Comparison of ENCODE assay signal across 2 cellular contexts in the genomic region with DNA sequence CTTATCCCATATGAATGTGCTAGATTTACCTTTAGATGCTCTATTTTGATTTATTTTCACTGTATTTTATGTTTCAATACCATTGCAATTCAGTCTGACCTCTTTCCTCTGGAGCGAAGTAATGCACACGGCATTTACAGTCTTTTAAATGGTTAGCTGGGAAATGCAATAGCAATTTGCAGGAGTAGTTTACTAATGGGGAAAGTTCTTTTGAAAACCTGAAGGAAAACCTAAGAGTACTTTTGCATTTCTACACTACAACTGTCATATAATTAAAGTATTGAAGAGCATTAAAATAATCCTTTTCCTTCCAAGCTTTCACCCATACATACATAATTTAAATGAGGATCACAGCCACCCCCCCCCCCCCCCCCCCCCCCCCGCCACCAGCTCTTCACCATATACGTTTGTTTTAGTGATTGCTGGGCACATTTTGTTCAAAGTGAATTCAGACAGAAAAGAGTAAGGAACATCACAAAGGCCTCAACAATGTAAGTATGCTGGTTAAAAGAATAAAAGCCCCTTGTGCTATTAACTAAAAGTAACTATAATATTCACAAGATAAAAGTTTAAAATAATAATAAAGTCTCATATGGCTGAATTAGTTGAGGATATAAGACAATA.
TF ChIP-seq lines count a peak whose summit lies in the region.

No MANE protein-coding gene starts in this region.

TF ChIP-seq in HepG2, 621 proteins besides CTCF, POLR2A, EP300 and RAD21:
- TF ChIP-seq HNRNPK (IDR thresholded peaks at IDR 0.05; ENCODE audit: low read depth, low read length, poor library complexity, severe bottlenecking) (peak; percentile 88), ZBTB21 (CRISPR knock-in tag; IDR thresholded peaks at IDR 0.05) (no peak), KLF12 (CRISPR knock-in tag; IDR thresholded peaks at IDR 0.05; ENCODE audit: borderline replicate concordance) (no peak), ZNF713 (CRISPR knock-in tag; IDR thresholded peaks at IDR 0.05) (no peak), ZNF543 (CRISPR knock-in tag; IDR thresholded peaks at IDR 0.05) (no peak), ZNF138 (CRISPR knock-in tag; IDR thresholded peaks at IDR 0.05; ENCODE audit: low read depth) (no peak)
- TF ChIP-seq, protein P1, sequence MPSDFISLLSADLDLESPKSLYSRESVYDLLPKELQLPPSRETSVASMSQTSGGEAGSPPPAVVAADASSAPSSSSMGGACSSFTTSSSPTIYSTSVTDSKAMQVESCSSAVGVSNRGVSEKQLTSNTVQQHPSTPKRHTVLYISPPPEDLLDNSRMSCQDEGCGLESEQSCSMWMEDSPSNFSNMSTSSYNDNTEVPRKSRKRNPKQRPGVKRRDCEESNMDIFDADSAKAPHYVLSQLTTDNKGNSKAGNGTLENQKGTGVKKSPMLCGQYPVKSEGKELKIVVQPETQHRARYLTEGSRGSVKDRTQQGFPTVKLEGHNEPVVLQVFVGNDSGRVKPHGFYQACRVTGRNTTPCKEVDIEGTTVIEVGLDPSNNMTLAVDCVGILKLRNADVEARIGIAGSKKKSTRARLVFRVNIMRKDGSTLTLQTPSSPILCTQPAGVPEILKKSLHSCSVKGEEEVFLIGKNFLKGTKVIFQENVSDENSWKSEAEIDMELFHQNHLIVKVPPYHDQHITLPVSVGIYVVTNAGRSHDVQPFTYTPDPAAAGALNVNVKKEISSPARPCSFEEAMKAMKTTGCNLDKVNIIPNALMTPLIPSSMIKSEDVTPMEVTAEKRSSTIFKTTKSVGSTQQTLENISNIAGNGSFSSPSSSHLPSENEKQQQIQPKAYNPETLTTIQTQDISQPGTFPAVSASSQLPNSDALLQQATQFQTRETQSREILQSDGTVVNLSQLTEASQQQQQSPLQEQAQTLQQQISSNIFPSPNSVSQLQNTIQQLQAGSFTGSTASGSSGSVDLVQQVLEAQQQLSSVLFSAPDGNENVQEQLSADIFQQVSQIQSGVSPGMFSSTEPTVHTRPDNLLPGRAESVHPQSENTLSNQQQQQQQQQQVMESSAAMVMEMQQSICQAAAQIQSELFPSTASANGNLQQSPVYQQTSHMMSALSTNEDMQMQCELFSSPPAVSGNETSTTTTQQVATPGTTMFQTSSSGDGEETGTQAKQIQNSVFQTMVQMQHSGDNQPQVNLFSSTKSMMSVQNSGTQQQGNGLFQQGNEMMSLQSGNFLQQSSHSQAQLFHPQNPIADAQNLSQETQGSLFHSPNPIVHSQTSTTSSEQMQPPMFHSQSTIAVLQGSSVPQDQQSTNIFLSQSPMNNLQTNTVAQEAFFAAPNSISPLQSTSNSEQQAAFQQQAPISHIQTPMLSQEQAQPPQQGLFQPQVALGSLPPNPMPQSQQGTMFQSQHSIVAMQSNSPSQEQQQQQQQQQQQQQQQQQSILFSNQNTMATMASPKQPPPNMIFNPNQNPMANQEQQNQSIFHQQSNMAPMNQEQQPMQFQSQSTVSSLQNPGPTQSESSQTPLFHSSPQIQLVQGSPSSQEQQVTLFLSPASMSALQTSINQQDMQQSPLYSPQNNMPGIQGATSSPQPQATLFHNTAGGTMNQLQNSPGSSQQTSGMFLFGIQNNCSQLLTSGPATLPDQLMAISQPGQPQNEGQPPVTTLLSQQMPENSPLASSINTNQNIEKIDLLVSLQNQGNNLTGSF (CRISPR knock-in tag; IDR thresholded peaks at IDR 0.05) = no peak
TF ChIP-seq in HepG2: peak in this region for 1.

TF ChIP-seq in neural cell, 6 proteins besides CTCF, POLR2A, EP300 and RAD21:
- TF ChIP-seq MXI1 (conservative IDR thresholded peaks at IDR 0.05; ENCODE audit: poor library complexity, severe bottlenecking) (no peak), POLR2AphosphoS5 (IDR thresholded peaks at IDR 0.05) (peak; percentile 25), SMC3 (conservative IDR thresholded peaks at IDR 0.05; ENCODE audit: poor library complexity) (no peak)
- TF ChIP-seq, protein P2, sequence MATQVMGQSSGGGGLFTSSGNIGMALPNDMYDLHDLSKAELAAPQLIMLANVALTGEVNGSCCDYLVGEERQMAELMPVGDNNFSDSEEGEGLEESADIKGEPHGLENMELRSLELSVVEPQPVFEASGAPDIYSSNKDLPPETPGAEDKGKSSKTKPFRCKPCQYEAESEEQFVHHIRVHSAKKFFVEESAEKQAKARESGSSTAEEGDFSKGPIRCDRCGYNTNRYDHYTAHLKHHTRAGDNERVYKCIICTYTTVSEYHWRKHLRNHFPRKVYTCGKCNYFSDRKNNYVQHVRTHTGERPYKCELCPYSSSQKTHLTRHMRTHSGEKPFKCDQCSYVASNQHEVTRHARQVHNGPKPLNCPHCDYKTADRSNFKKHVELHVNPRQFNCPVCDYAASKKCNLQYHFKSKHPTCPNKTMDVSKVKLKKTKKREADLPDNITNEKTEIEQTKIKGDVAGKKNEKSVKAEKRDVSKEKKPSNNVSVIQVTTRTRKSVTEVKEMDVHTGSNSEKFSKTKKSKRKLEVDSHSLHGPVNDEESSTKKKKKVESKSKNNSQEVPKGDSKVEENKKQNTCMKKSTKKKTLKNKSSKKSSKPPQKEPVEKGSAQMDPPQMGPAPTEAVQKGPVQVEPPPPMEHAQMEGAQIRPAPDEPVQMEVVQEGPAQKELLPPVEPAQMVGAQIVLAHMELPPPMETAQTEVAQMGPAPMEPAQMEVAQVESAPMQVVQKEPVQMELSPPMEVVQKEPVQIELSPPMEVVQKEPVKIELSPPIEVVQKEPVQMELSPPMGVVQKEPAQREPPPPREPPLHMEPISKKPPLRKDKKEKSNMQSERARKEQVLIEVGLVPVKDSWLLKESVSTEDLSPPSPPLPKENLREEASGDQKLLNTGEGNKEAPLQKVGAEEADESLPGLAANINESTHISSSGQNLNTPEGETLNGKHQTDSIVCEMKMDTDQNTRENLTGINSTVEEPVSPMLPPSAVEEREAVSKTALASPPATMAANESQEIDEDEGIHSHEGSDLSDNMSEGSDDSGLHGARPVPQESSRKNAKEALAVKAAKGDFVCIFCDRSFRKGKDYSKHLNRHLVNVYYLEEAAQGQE (IDR thresholded peaks at IDR 0.05; ENCODE audit: borderline replicate concordance) = no peak
